ENCODE assay signal across 1 cellular context in genomic region chr10:117130862-117131389, GRCh38.
TF ChIP-seq lines count a peak whose summit lies in the region.

No MANE protein-coding gene starts in this region.

TF ChIP-seq in HepG2, 621 proteins besides CTCF, POLR2A, EP300 and RAD21 (continued from another document):
- TF ChIP-seq ARID4A (CRISPR knock-in tag; IDR thresholded peaks at IDR 0.05; ENCODE audit: borderline replicate concordance) (no peak), ARNTL (CRISPR knock-in tag; IDR thresholded peaks at IDR 0.05) (no peak), SMARCC2 (IDR thresholded peaks at IDR 0.05) (no peak), PRDM10 (CRISPR knock-in tag; IDR thresholded peaks at IDR 0.05; ENCODE audit: low read depth) (no peak), NFATC3 (CRISPR knock-in tag; IDR thresholded peaks at IDR 0.05) (no peak), ZNF207 (IDR thresholded peaks at IDR 0.05; ENCODE audit: borderline replicate concordance) (no peak), ZNF10 (CRISPR knock-in tag; IDR thresholded peaks at IDR 0.05; ENCODE audit: borderline replicate concordance, low read depth) (no peak)
- TF ChIP-seq, protein P1, sequence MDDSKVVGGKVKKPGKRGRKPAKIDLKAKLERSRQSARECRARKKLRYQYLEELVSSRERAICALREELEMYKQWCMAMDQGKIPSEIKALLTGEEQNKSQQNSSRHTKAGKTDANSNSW (CRISPR knock-in tag; IDR thresholded peaks at IDR 0.05; ENCODE audit: borderline replicate concordance) = no peak
- TF ChIP-seq, protein P2, sequence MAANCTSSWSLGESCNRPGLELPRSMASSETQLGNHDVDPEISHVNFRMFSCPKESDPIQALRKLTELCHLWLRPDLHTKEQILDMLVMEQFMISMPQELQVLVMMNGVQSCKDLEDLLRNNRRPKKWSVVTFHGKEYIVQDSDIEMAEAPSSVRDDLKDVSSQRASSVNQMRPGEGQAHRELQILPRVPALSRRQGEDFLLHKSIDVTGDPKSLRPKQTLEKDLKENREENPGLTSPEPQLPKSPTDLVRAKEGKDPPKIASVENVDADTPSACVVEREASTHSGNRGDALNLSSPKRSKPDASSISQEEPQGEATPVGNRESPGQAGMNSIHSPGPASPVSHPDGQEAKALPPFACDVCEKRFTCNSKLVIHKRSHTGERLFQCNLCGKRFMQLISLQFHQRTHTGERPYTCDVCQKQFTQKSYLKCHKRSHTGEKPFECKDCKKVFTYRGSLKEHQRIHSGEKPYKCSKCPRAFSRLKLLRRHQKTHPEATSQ (CRISPR knock-in tag; IDR thresholded peaks at IDR 0.05; ENCODE audit: borderline replicate concordance) = no peak
